11 cellular contexts compared by ENCODE assay signal in genomic region chr4:113384600-113384999, GRCh38.
DNase-seq lines count a peak whose midpoint lies in the region; ATAC-seq and TF ChIP-seq lines count a peak whose summit lies in the region.
"Had no signal": no experiment of that assay in that cellular context is flagged by ENCODE, and none has a peak within 500 bp of the region (broad histone marks: within the 10 kb centered on the region; RNA-seq: fewer than 3 reads in every experiment).

No MANE protein-coding gene starts in this region.

- H3K36me3 Mint-ChIP-seq in brain = peaks cover 52% of the 10 kb centered on the region

- peaks cover 0 to 2% (median 0%) of the 10 kb centered on the region in 5 experiments for H3K9me3 Mint-ChIP-seq in brain

- peak overlapping the region in 3 of 5 experiments; percentile 73 to 85 (median 81) for H3K27ac Mint-ChIP-seq in brain

- DNase-seq in Caki2 (ENCODE audit: low read depth) (peak; percentile 45), LHCN-M2 (ENCODE audit: low read depth) (peak; percentile 74), myocyte (ENCODE audit: low read depth) (peak; percentile 37), occipital lobe (lab: John Stamatoyannopoulos, UW) (no peak), iPS-NIHi7 (ENCODE audit: extremely low spot score) (no peak), SHP77 treated with DMSO at 0.1 percent for 48 hours (lab: John Stamatoyannopoulos, UW) (no peak)
- DNase-seq: effector CD8-positive, alpha-beta T cell; Karpas-422; NCI-H524 treated with DMSO at 0.1 percent for 48 hours had no signal

- no peak for TF ChIP-seq CTCF in brain (conservative IDR thresholded peaks at IDR 0.05)

- H3K4me3 Mint-ChIP-seq in brain = no peak overlapping the region

- ATAC-seq in GM18858 (IDR thresholded peaks at IDR 0.05; ENCODE audit: unreplicated experiment) = no peak

- in situ Hi-C loops in Caki2 (cut with HindIII; ENCODE audit: low pct_unique_long_range_greater_than_20kb, low sequenced_read_pairs) = no loop called here

- peaks cover 48% of the 10 kb centered on the region for H3K4me1 Mint-ChIP-seq in brain

- H3K27me3 Mint-ChIP-seq in brain = peaks cover 3% of the 10 kb centered on the region

Comparison
In these comparisons a context has a peak if more than half of its experiments do, and no peak if none do; other contexts are left out.
1. DNase-seq: peak in Caki2 (single experiment), LHCN-M2 (single experiment) and myocyte (single experiment); none in occipital lobe (single experiment), iPS-NIHi7 (single experiment) and SHP77 treated with DMSO at 0.1 percent for 48 hours (single experiment).